Comparison of ENCODE assay signal across 19 cellular contexts in genomic region chrX:538311-538710, GRCh38.
DNase-seq lines count a peak whose midpoint lies in the region; ATAC-seq and TF ChIP-seq lines count a peak whose summit lies in the region.
"Had no signal": no experiment of that assay in that cellular context is flagged by ENCODE, and none has a peak within 500 bp of the region (broad histone marks: within the 10 kb centered on the region; RNA-seq: fewer than 3 reads in every experiment).

No MANE protein-coding gene starts in this region.

- peaks cover 4% of the 10 kb centered on the region for H3K9me3 ChIP-seq in RWPE2 (ENCODE audit: severe bottlenecking)
- peaks cover 0 to 7% (median 0%) of the 10 kb centered on the region in 12 donors for H3K9me3 ChIP-seq in heart left ventricle

- no peak overlapping the region for H3K4me3 ChIP-seq in RWPE2 (ENCODE audit: severe bottlenecking)
- H3K4me3 ChIP-seq in heart left ventricle = no peak overlapping the region

- intact Hi-C loops in left colon (cut with DNase I, micrococcal nuclease) (no loop called here), heart left ventricle (cut with DNase I) (no loop called here)

- no peak overlapping the region for H3K27ac ChIP-seq in RWPE2 (ENCODE audit: poor library complexity, severe bottlenecking)
- no peak overlapping the region for H3K27ac ChIP-seq in heart left ventricle
- H3K27ac ChIP-seq: KMS-11 had no signal

- no peaks in the 10 kb centered on the region for H3K27me3 ChIP-seq in RWPE2 (ENCODE audit: insufficient read depth, poor library complexity, severe bottlenecking)
- H3K27me3 ChIP-seq in heart left ventricle = peaks cover 0 to 5% (median 0%) of the 10 kb centered on the region in 9 donors

- no peak for TF ChIP-seq POLR2A in heart left ventricle (IDR thresholded peaks at IDR 0.05)

- ATAC-seq in RWPE2 (ENCODE audit: low read depth) = no peak
- ATAC-seq in left colon = no peak
- no peak for ATAC-seq in GM21825 (IDR thresholded peaks at IDR 0.05; ENCODE audit: unreplicated experiment)
- no peak for ATAC-seq in heart left ventricle

- no peaks in the 10 kb centered on the region for H3K4me1 ChIP-seq in RWPE2 (ENCODE audit: insufficient read depth, poor library complexity, severe bottlenecking)
- no peaks in the 10 kb centered on the region for H3K4me1 ChIP-seq in heart left ventricle

- DNase-seq in EH (ENCODE audit: low read depth) (peak; percentile 59), HT1080 (ENCODE audit: low read depth) (peak; percentile 29), RWPE2 (ENCODE audit: low spot score) (peak; percentile 33), iPS-NIHi7 (ENCODE audit: extremely low spot score) (peak; percentile 1), SHP77 treated with DMSO at 0.1 percent for 48 hours (lab: John Stamatoyannopoulos, UW) (no peak), left colon (no peak), heart left ventricle (no peak)
- DNase-seq: AML-193; COR-L47; MM.1S; NCI-H1105; NCI-H1694 treated with DMSO at 0.1 percent for 48 hours; NCI-H69; NK-92 treated with Interleukin-12 subunit alpha and Interleukin-12 subunit beta, amount 100 ng/mL, for 24 hours; OCI-M1; Right ventricle myocardium superior; T-helper 2 cell had no signal

- WGBS in heart left ventricle, 4 donors = 80 to 84% (median 82%) methylated on average over 11 of the region's 11 CpGs

- TF ChIP-seq CTCF in RWPE2 (IDR thresholded peaks at IDR 0.05; ENCODE audit: poor library complexity, severe bottlenecking) (no peak), heart left ventricle (IDR thresholded peaks at IDR 0.05) (no peak)

- H3K36me3 ChIP-seq in RWPE2 (ENCODE audit: low read depth) (no peaks in the 10 kb centered on the region), heart left ventricle (no peaks in the 10 kb centered on the region)

Comparison
In these comparisons a context has a peak if more than half of its experiments do, and no peak if none do; other contexts are left out.
1. DNase-seq: peak in EH (single experiment), HT1080 (single experiment), RWPE2 (single experiment) and iPS-NIHi7 (single experiment); none in SHP77 treated with DMSO at 0.1 percent for 48 hours (single experiment), left colon (0 of 2) and heart left ventricle (0 of 5).